In the genomic region with DNA sequence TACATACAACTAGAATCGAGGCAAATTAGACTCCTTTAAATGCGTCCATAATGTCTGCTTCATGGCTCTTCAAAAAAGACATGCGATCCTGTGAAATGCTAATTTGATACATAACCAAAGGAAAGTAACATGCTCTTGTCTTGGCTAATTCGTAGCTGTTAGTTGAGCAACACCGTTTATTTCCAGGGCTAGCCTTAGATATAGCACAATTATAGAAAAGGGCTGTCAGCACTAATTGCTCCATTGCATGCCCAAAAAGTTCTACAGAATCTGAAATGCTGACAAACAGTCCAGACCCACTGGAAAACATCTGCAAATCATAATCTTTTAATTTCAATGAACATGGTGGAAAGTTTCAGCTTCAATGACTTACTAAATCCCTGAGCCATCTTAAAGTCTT, we compare ENCODE assay signal across 1 cellular context.
TF ChIP-seq lines count a peak whose summit lies in the region.

No MANE protein-coding gene starts in this region.

TF ChIP-seq in GM23338, 12 proteins besides CTCF, POLR2A, EP300 and RAD21 (continued from another document):
- TF ChIP-seq, protein P1, sequence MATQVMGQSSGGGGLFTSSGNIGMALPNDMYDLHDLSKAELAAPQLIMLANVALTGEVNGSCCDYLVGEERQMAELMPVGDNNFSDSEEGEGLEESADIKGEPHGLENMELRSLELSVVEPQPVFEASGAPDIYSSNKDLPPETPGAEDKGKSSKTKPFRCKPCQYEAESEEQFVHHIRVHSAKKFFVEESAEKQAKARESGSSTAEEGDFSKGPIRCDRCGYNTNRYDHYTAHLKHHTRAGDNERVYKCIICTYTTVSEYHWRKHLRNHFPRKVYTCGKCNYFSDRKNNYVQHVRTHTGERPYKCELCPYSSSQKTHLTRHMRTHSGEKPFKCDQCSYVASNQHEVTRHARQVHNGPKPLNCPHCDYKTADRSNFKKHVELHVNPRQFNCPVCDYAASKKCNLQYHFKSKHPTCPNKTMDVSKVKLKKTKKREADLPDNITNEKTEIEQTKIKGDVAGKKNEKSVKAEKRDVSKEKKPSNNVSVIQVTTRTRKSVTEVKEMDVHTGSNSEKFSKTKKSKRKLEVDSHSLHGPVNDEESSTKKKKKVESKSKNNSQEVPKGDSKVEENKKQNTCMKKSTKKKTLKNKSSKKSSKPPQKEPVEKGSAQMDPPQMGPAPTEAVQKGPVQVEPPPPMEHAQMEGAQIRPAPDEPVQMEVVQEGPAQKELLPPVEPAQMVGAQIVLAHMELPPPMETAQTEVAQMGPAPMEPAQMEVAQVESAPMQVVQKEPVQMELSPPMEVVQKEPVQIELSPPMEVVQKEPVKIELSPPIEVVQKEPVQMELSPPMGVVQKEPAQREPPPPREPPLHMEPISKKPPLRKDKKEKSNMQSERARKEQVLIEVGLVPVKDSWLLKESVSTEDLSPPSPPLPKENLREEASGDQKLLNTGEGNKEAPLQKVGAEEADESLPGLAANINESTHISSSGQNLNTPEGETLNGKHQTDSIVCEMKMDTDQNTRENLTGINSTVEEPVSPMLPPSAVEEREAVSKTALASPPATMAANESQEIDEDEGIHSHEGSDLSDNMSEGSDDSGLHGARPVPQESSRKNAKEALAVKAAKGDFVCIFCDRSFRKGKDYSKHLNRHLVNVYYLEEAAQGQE (IDR thresholded peaks at IDR 0.05; ENCODE audit: unreplicated experiment) = no peak
- TF ChIP-seq ETS1 (IDR thresholded peaks at IDR 0.05) (no peak), ZNF114 (CRISPR knock-in tag; IDR thresholded peaks at IDR 0.05) (no peak), EZH2phosphoT487 (IDR thresholded peaks at IDR 0.05; ENCODE audit: unreplicated experiment) (no peak), CREB1 (CRISPR knock-in tag; IDR thresholded peaks at IDR 0.05; ENCODE audit: low read depth) (no peak), POLR2AphosphoS5 (IDR thresholded peaks at IDR 0.05; ENCODE audit: low read depth) (no peak), EZH2 (IDR thresholded peaks at IDR 0.05; ENCODE audit: low read depth, unreplicated experiment) (no peak), JUNB (IDR thresholded peaks at IDR 0.05; ENCODE audit: unreplicated experiment) (no peak)
TF ChIP-seq in GM23338: peak in this region for 0.
